Comparison of ENCODE assay signal across 17 cellular contexts in the genomic region with DNA sequence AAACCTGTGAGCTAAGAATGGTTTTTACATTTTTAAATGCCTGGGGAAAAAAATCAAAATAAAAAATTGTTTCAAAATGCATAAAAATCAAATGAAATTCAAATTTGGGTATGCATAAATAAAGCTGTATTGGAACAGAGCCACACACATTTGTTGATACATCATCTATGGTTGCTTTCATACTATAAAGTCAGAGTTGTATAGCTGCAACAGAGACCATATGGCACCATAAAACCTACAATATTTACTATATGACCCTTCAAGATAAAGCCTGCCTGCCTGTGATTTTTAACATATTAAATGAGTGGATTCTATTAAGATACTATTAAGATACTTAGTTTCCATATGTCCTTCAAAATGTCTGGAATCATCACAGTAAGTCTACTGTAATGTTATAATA.
"Had no signal": no experiment of that assay in that cellular context is flagged by ENCODE, and none has a peak within 500 bp of the region (broad histone marks: within the 10 kb centered on the region; RNA-seq: fewer than 3 reads in every experiment).

No MANE protein-coding gene starts in this region.

- DNase-seq: IMR-90, Kasumi-1, MM.1S, NCI-H1092 treated with DMSO at 0.1 percent for 48 hours, NCI-H1436, NCI-H1930, NCI-H2081, NCI-H2107, NCI-H2227 treated with DMSO at 0.1 percent for 48 hours, NCI-H526 treated with DMSO at 0.1 percent for 48 hours, NCI-H774, RPMI8226, SHP77, T-helper 1 cell had no signal

- FAIRE-seq: HepG2 had no signal

- H3K27ac ChIP-seq: KMS-11 had no signal

- ATAC-seq: HepG2, SK-N-SH treated with all-trans-retinoic acid at 6 μM for 48 hours had no signal
